Comparison of ENCODE assay signal across 9 cellular contexts in genomic region chr1:103584537-103584936, GRCh38. TPM values are rescaled to one million over a fixed set of nuclear protein-coding genes. Genes with fewer than 3 reads are reported as not detected.
"Had no signal": no experiment of that assay in that cellular context is flagged by ENCODE, and none has a peak within 500 bp of the region (broad histone marks: within the 10 kb centered on the region; RNA-seq: fewer than 3 reads in every experiment).

No MANE protein-coding gene starts in this region.

- FAIRE-seq: G401.6, GM12878, GM12891, GM12892, GM18507, GM19239 had no signal

- H3K4me3 ChIP-seq: GM12878 had no signal

- DNase-seq: GDM1, GF-D8 had no signal

- ATAC-seq: GM12878 had no signal

RNA-seq across cellular contexts. Expression of gene AMY2A, which starts 32.7 kb away (rescaled TPM):
- total RNA-seq: G401, GM12878 had no signal
- polyA plus RNA-seq: GM12878 had no signal
